In the genomic region with DNA sequence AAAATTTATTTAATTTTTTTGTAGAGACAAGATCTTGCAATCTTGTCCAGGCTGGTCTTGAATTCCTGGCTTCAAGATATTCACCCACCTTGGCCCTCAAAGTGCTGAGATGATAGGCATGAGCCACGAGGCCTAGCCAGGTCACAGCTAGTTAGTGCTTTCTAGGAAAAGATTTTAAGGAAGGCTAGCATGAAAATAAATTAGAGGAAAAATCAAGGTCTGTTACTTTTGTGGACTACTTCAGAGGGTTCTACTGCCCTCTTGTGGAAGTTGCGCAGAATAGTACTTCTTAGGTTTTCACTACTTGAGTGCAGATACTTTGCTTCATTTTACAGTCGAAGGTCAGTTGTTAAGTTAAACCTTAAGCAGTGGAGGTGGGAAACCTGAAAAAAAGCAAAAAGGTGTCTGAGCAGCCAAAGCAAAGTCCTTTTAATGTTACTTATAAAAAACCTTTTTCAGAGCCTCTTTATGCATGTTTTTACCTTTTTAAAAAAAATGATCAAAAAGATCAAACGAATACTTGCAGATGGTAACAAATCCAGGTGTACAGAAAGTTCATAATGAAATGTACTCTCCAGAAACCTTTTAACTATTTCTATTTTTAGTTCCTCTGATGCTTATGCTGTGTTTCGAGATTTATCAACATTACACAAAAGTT, we compare ENCODE assay signal across 7 cellular contexts. TPM values are rescaled to one million over a fixed set of nuclear protein-coding genes. Genes with fewer than 3 reads are reported as not detected.
A peak's percentile ranks its signal among the peaks of the same experiment; 100 is the strongest.
DNase-seq lines count a peak whose midpoint lies in the region; ATAC-seq and TF ChIP-seq lines count a peak whose summit lies in the region.
"Not testable (repeated sequence)": the region's sequence is repeated elsewhere in the genome, so short reads cannot be mapped to it uniquely, and the experiment has no call there.

No MANE protein-coding gene starts in this region.

- not testable (repeated sequence) for H3K9me3 Mint-ChIP-seq in HFFc6, WTC11, nephron progenitor cell

- not testable (repeated sequence) for H3K4me1 Mint-ChIP-seq in HFFc6 (ENCODE audit: low read depth); WTC11; nephron progenitor cell

- not testable (repeated sequence) for H3K36me3 Mint-ChIP-seq in HFFc6 (ENCODE audit: low read depth)
- H3K36me3 Mint-ChIP-seq in WTC11 = peaks cover 11% of the 10 kb centered on the region
- peaks cover 16% of the 10 kb centered on the region for H3K36me3 Mint-ChIP-seq in nephron progenitor cell (ENCODE audit: low read depth)

- H3K4me1 ChIP-seq in heart right ventricle = peaks cover 3 to 12% (median 9%) of the 10 kb centered on the region in 9 donors

- not testable (repeated sequence) for ATAC-seq in WTC11, heart right ventricle

- POLR2A ChIA-PET in WTC11 (lab: Charles Lee) = not testable (repeated sequence)

- not testable (repeated sequence) for H3K4me3 Mint-ChIP-seq in HFFc6, WTC11, nephron progenitor cell

- H3K27ac ChIP-seq in heart right ventricle = not testable (repeated sequence)

- intact Hi-C loops in heart right ventricle (cut with DNase I) = loop anchor here in 1 of 10 donors (10.0 kb wide), 1 partner anchor 446 kb away; no protein-coding TSS in a partner anchor

- TF ChIP-seq CTCF in HFFc6 (IDR thresholded peaks at IDR 0.05) = peak; percentile 75
- peak; percentile 23; the same call in 1 of the 2 replicates for TF ChIP-seq CTCF in WTC11 (IDR thresholded peaks at IDR 0.05)
- peak; percentile 18 to 59 (median 52) for TF ChIP-seq CTCF in heart right ventricle (IDR thresholded peaks at IDR 0.05)
- TF ChIP-seq CTCF in nephron progenitor cell (IDR thresholded peaks at IDR 0.05) = peak; percentile 51

- not testable (repeated sequence) for H3K9me3 ChIP-seq in heart right ventricle

- DNase-seq in DMS79 treated with DMSO at 0.1 percent for 48 hours (lab: John Stamatoyannopoulos, UW) (peak; percentile 31), HFFc6 (peak; percentile 59), NCI-H460 (ENCODE audit: extremely low read depth, low read depth) (peak; percentile 17), cerebellar cortex (ENCODE audit: low spot score) (peak; percentile 45)
- DNase-seq in WTC11 (ENCODE audit: low spot score); heart right ventricle; nephron progenitor cell: not testable (repeated sequence)

- WGBS in heart right ventricle, 2 donors = 43 to 44% methylated on average over 4 of the region's 5 CpGs

- H3K27me3 ChIP-seq in heart right ventricle = not testable (repeated sequence)

- CTCF ChIA-PET in WTC11 (lab: Charles Lee) = not testable (repeated sequence)

- not testable (repeated sequence) for H3K27me3 Mint-ChIP-seq in HFFc6 (ENCODE audit: insufficient read depth); WTC11 (ENCODE audit: low read depth); nephron progenitor cell (ENCODE audit: low read depth, poor library complexity)

- H3K4me3 ChIP-seq in heart right ventricle = not testable (repeated sequence)

- peaks cover 0 to 58% (median 0%) of the 10 kb centered on the region in 9 donors for H3K36me3 ChIP-seq in heart right ventricle

- H3K27ac Mint-ChIP-seq in HFFc6, nephron progenitor cell: not testable (repeated sequence)
- peak overlapping the region; percentile 84; the same call in 1 of the 2 replicates for H3K27ac Mint-ChIP-seq in WTC11

RNA-seq across cellular contexts. Expression of gene TYW1, which starts 4.1 kb away (rescaled TPM):
- 10 to 100 TPM; 12.7 to 18.1 (median 15.3) TPM for total RNA-seq in HFFc6 (2021; fragmentation: NEBNext Ultra II Directional; extraction: Animal tissue kit (Norgen Biotek cat#: 25700))
- 18.7 and 25.9 TPM in 2 replicates for total RNA-seq in NCI-H460 (2014; rRNA removed; shearing (Covaris generic))
- polyA plus RNA-seq in NCI-H460 (2014; cell fraction: nucleus; rRNA removed) = 28.3 and 39.7 TPM in 2 replicates
- total RNA-seq in WTC11 (2021) (14.9 to 15.8 TPM (median 15.3 TPM) in 3 replicates), heart right ventricle (10 to 100 TPM in 5 of 10 donors, 1 to 10 TPM in 5; 7.8 to 15.1 (median 10.0) TPM)
- 1 to 10 TPM; 6.7 to 6.9 TPM for polyA plus RNA-seq in heart right ventricle

RNA-seq across cellular contexts. Expression of gene SBDS, which starts 5.3 kb away (rescaled TPM):
- total RNA-seq in HFFc6 (2021; fragmentation: NEBNext Ultra II Directional; extraction: Animal tissue kit (Norgen Biotek cat#: 25700)) = 100 to 1,000 TPM; 164 to 212 (median 168) TPM
- total RNA-seq in NCI-H460 (2014; rRNA removed; shearing (Covaris generic)) = 125 and 140 TPM in 2 replicates
- 55.4 and 57.0 TPM in 2 replicates for polyA plus RNA-seq in NCI-H460 (2014; cell fraction: nucleus; rRNA removed)
- 22.9 to 25.5 TPM (median 24.5 TPM) in 3 replicates for total RNA-seq in WTC11 (2021)
- total RNA-seq in heart right ventricle = 100 to 1,000 TPM; 163 to 351 (median 242) TPM
- polyA plus RNA-seq in heart right ventricle = 100 to 1,000 TPM; 107 to 254 TPM

Comparison
In these comparisons a context has a peak if more than half of its experiments do, and no peak if none do; other contexts are left out.
1. CTCF ChIP-seq: peak in every context shown above with its lines; median percentile 75 in HFFc6; 52 in heart right ventricle; 51 in nephron progenitor cell; 23 in WTC11.